ENCODE assay signal across 15 cellular contexts in the genomic region with DNA sequence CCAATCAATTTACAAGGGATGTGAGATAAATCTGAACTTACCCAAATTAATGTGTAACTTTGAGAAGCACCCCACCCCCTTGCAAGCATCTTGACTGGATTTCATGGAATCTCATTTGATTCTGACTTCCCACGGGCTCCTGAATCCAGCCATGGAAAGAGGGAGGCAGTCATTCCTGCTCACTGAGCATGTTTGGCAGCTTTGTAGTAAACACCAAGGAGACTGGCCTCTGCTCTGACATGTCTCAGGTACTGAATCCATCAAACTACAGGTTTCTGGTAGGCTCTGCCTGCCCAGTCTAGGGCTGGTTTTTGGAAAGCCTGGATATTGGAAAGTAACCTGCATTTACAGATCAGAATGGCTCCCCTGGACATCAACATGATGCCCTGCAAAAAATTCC.
"Had no signal": no experiment of that assay in that cellular context is flagged by ENCODE, and none has a peak within 500 bp of the region (broad histone marks: within the 10 kb centered on the region; RNA-seq: fewer than 3 reads in every experiment).

No MANE protein-coding gene starts in this region.

- H3K36me3 ChIP-seq: heart left ventricle, left ventricle myocardium inferior, lower lobe of right lung had no signal

- H3K4me3 ChIP-seq: dorsolateral prefrontal cortex, heart left ventricle, left ventricle myocardium inferior, lower lobe of right lung had no signal

- H3K9me3 ChIP-seq: heart left ventricle, left ventricle myocardium inferior, lower lobe of right lung had no signal

- DNase-seq: central memory CD4-positive, alpha-beta T cell; cortex of kidney; dorsolateral prefrontal cortex; effector memory CD8-positive, alpha-beta T cell; heart left ventricle; hippocampal formation; left ventricle myocardium inferior; lower lobe of right lung; mesenchymal stem cell; naive thymus-derived CD4-positive, alpha-beta T cell; posterior cingulate gyrus; right cardiac atrium; small intestine; stimulated activated CD4-positive, alpha-beta T cell treated with anti-CD3 and anti-CD28 coated beads, Interleukin-12 subunit alpha, Interleukin-12 subunit beta, amount 100 ng/mL, for 4 hours; stimulated activated naive CD4-positive, alpha-beta T cell treated with Interleukin-2 at 50 U/mL for 16 hours had no signal

- H3K27ac ChIP-seq: dorsolateral prefrontal cortex, heart left ventricle, left ventricle myocardium inferior, lower lobe of right lung had no signal

- H3K27me3 ChIP-seq: dorsolateral prefrontal cortex, heart left ventricle had no signal

- H3K4me1 ChIP-seq: heart left ventricle, left ventricle myocardium inferior, lower lobe of right lung had no signal
